In genomic region chr2:130371723-130372054, GRCh38 we compare ENCODE assay signal across 8 cellular contexts. TPM values are rescaled to one million over a fixed set of nuclear protein-coding genes. Genes with fewer than 3 reads are reported as not detected.
A peak's percentile ranks its signal among the peaks of the same experiment; 100 is the strongest.
DNase-seq lines count a peak whose midpoint lies in the region; ATAC-seq and TF ChIP-seq lines count a peak whose summit lies in the region.

No MANE protein-coding gene starts in this region.

- H3K9me3 ChIP-seq in SK-N-SH (no peaks in the 10 kb centered on the region), esophagus squamous epithelium (no peaks in the 10 kb centered on the region)

- H3K4me1 ChIP-seq in SK-N-SH (ENCODE audit: control insufficient read depth in 1 of 2, insufficient read depth in 2 of 2, low read depth in 1 of 2, low read length in 1 of 2) = peaks cover 0 to 18% of the 10 kb centered on the region in 2 experiments; a peak in 1 of 4 replicates
- peaks cover 14 to 51% (median 16%) of the 10 kb centered on the region in 3 donors for H3K4me1 ChIP-seq in esophagus squamous epithelium

- TF ChIP-seq POLR2A in esophagus squamous epithelium (IDR thresholded peaks at IDR 0.05) = no peak

- H3F3A ChIP-seq in SK-N-SH (replicated peaks; ENCODE audit: insufficient read depth) = peaks cover 3% of the 10 kb centered on the region

- peak; percentile 21 to 40 for ATAC-seq in activated T-cell treated with anti-CD3 and anti-CD28 coated beads, Interleukin-2, amount 50 U/mL, for 72 hours (replicated peaks in 1 of 2)
- peak; percentile 27 for ATAC-seq in HG03060 (IDR thresholded peaks at IDR 0.05; ENCODE audit: low read depth, unreplicated experiment)

- TF ChIP-seq EP300 in SK-N-SH (IDR thresholded peaks at IDR 0.05; ENCODE audit: borderline replicate concordance in 1 of 2, low read depth in 1 of 2, low read length in 1 of 2) = no peak

- H3K4me1 Mint-ChIP-seq in activated T-cell treated with anti-CD3 and anti-CD28 coated beads, Interleukin-2, amount 50 U/mL, for 72 hours (ENCODE audit: low read depth) = peaks cover 60% of the 10 kb centered on the region
- peaks cover 35% of the 10 kb centered on the region for H3K4me1 Mint-ChIP-seq in osteocyte (ENCODE audit: unreplicated experiment)

- peak overlapping the region; percentile 94 for H3K9ac ChIP-seq in SK-N-SH

- H3K4me3 ChIP-seq in SK-N-SH (ENCODE audit: low read depth in 2 of 2, low read length in 1 of 2) = peak overlapping the region; percentile 87 to 99
- peak overlapping the region; percentile 60 to 75 (median 66) for H3K4me3 ChIP-seq in esophagus squamous epithelium

- H3K36me3 ChIP-seq in SK-N-SH (replicated peaks in 1 of 2; ENCODE audit: control insufficient read depth in 1 of 2, insufficient read depth in 2 of 2, low read length in 1 of 2) (peaks cover 5 to 11% of the 10 kb centered on the region in 2 experiments), esophagus squamous epithelium (peaks cover 0 to 27% (median 0%) of the 10 kb centered on the region in 3 donors)

- no peak for TF ChIP-seq CTCF in SK-N-SH (IDR thresholded peaks at IDR 0.05)
- no peak for TF ChIP-seq CTCF in esophagus squamous epithelium (IDR thresholded peaks at IDR 0.05)
- TF ChIP-seq CTCF in osteocyte (IDR thresholded peaks at IDR 0.05) = no peak

- H3K27me3 ChIP-seq in SK-N-SH (ENCODE audit: insufficient read depth) (no peaks in the 10 kb centered on the region), esophagus squamous epithelium (no peaks in the 10 kb centered on the region)

- 25% methylated on average over 18 of the region's 18 CpGs for WGBS in SK-N-SH (ENCODE audit: low lambda C conversion rate)
- 49 to 55% methylated on average over 17 to 18 of the region's 18 CpGs for WGBS in esophagus squamous epithelium, 2 donors

- H3K4me2 ChIP-seq in SK-N-SH = peak overlapping the region; percentile 99

- H3K27ac Mint-ChIP-seq in activated T-cell treated with anti-CD3 and anti-CD28 coated beads, Interleukin-2, amount 50 U/mL, for 72 hours = peak overlapping the region; percentile 92
- H3K27ac Mint-ChIP-seq in osteocyte (ENCODE audit: unreplicated experiment) = peak overlapping the region; percentile 85

- peaks cover 43% of the 10 kb centered on the region for H3K79me2 ChIP-seq in SK-N-SH (ENCODE audit: insufficient read depth)

- intact Hi-C loops in esophagus squamous epithelium (cut with DNase I) = no loop called here

- H3K9me2 ChIP-seq in SK-N-SH = no peaks in the 10 kb centered on the region

- H3K27me3 Mint-ChIP-seq in activated T-cell treated with anti-CD3 and anti-CD28 coated beads, Interleukin-2, amount 50 U/mL, for 72 hours (ENCODE audit: low read depth) = no peaks in the 10 kb centered on the region
- H3K27me3 Mint-ChIP-seq in osteocyte (ENCODE audit: unreplicated experiment) = no peaks in the 10 kb centered on the region

- TF ChIP-seq RAD21 in SK-N-SH (IDR thresholded peaks at IDR 0.05; ENCODE audit: low read length) = no peak

- CTCF ChIA-PET in SK-N-SH (lab: Yijun Ruan, JAX) = interaction anchor here (0.6 to 1.6 kb wide), 4 partner anchors 9 to 36 kb away, joined by 3 to 14 read pairs (median 3); partner anchors contain the start of gene PTPN18

- H3K36me3 Mint-ChIP-seq in activated T-cell treated with anti-CD3 and anti-CD28 coated beads, Interleukin-2, amount 50 U/mL, for 72 hours (ENCODE audit: insufficient read depth in 2 of 2) = peaks cover 10 to 28% of the 10 kb centered on the region in 2 donors
- peaks cover 14% of the 10 kb centered on the region for H3K36me3 Mint-ChIP-seq in osteocyte (ENCODE audit: unreplicated experiment)

- POLR2A ChIA-PET in SK-N-SH (lab: Yijun Ruan, JAX) = no interaction called here

- H3K9me3 Mint-ChIP-seq in activated T-cell treated with anti-CD3 and anti-CD28 coated beads, Interleukin-2, amount 50 U/mL, for 72 hours = no peaks in the 10 kb centered on the region
- H3K9me3 Mint-ChIP-seq in osteocyte (ENCODE audit: unreplicated experiment) = no peaks in the 10 kb centered on the region

- peak overlapping the region; percentile 91 for H2AFZ ChIP-seq in SK-N-SH (ENCODE audit: low read depth)

- H3K4me3 Mint-ChIP-seq in activated T-cell treated with anti-CD3 and anti-CD28 coated beads, Interleukin-2, amount 50 U/mL, for 72 hours = peak overlapping the region; percentile 83 to 88
- peak overlapping the region; percentile 82 for H3K4me3 Mint-ChIP-seq in osteocyte (ENCODE audit: unreplicated experiment)

- peak overlapping the region; percentile 52 to 91 for H3K27ac ChIP-seq in SK-N-SH (ENCODE audit: low read depth in 2 of 2, low read length in 1 of 2)
- peak overlapping the region; percentile 81 to 89 (median 86) for H3K27ac ChIP-seq in esophagus squamous epithelium

- H4K20me1 ChIP-seq in SK-N-SH (ENCODE audit: insufficient read depth) = no peaks in the 10 kb centered on the region

- DNase-seq in activated T-cell treated with anti-CD3 and anti-CD28 coated beads, Interleukin-2, amount 50 U/mL, for 72 hours = no peak
- no peak for DNase-seq in activated T-cell treated with anti-CD3 and anti-CD28 coated beads, Interleukin-2, amount 50 U/mL, for 1 hour
- no peak for DNase-seq in SK-N-SH
- DNase-seq in esophagus squamous epithelium (lab: John Stamatoyannopoulos, UW) = no peak
- DNase-seq in osteocyte (ENCODE audit: extremely low spot score, unreplicated experiment) = no peak
- no peak for DNase-seq in HPDE6-E6E7 (ENCODE audit: extremely low spot score)
- DNase-seq in T-helper 9 cell = no peak

TF ChIP-seq in SK-N-SH, 30 proteins besides CTCF, POLR2A, EP300 and RAD21:
- TF ChIP-seq NRF1 (IDR thresholded peaks at IDR 0.05; ENCODE audit: low read depth, low read length) (no peak), TCF12 (IDR thresholded peaks at IDR 0.05) (no peak), SMC3 (IDR thresholded peaks at IDR 0.05; ENCODE audit: low read depth, low read length) (no peak), POLR2AphosphoS5 (IDR thresholded peaks at IDR 0.05; ENCODE audit: low read depth, low read length) (peak; percentile 32; the same call in 1 of the 2 replicates), PBX3 (IDR thresholded peaks at IDR 0.05) (no peak), GATA2 (CRISPR knock-in tag; IDR thresholded peaks at IDR 0.05) (no peak), ELF1 (IDR thresholded peaks at IDR 0.05) (peak; percentile 97), GABPA (IDR thresholded peaks at IDR 0.05; ENCODE audit: low read depth) (no peak)
TF ChIP-seq in SK-N-SH: peak in this region for 2.

RNA-seq across cellular contexts. Expression of gene PTPN18, which starts 15.8 kb away (rescaled TPM):
- total RNA-seq in activated T-cell treated with anti-CD3 and anti-CD28 coated beads, Interleukin-2, amount 50 U/mL, for 72 hours = 10 to 100 TPM; 48.8 to 50.7 TPM
- polyA plus RNA-seq in SK-N-SH (2012; rRNA removed) = 30.4 and 31.7 TPM in 2 replicates
- polyA plus RNA-seq in SK-N-SH (2012; cell fraction: cytosol; rRNA removed) = 15.8 and 19.8 TPM in 2 replicates
- polyA plus RNA-seq in SK-N-SH (2012; cell fraction: nucleus; rRNA removed) = 144 and 155 TPM in 2 replicates
- total RNA-seq in esophagus squamous epithelium (10 to 100 TPM; 26.8 to 43.6 (median 35.5) TPM), osteocyte (30.2 and 31.5 TPM in 2 replicates)

RNA-seq across cellular contexts. Expression of gene IMP4, which starts 29.0 kb away (rescaled TPM):
- 10 to 100 TPM; 77.4 to 95.4 TPM for total RNA-seq in activated T-cell treated with anti-CD3 and anti-CD28 coated beads, Interleukin-2, amount 50 U/mL, for 72 hours
- 247 and 252 TPM in 2 replicates for polyA plus RNA-seq in SK-N-SH (2012; rRNA removed)
- polyA plus RNA-seq in SK-N-SH (2012; cell fraction: cytosol; rRNA removed) = 119 and 157 TPM in 2 replicates
- 491 and 516 TPM in 2 replicates for polyA plus RNA-seq in SK-N-SH (2012; cell fraction: nucleus; rRNA removed)
- 100 to 1,000 TPM in 2 of 4 donors, 10 to 100 TPM in 2; 69.2 to 112 (median 91.2) TPM for total RNA-seq in esophagus squamous epithelium
- 46.4 and 48.5 TPM in 2 replicates for total RNA-seq in osteocyte
